8 cellular contexts compared by ENCODE assay signal in genomic region chr6:82144007-82144851, GRCh38.
DNase-seq lines count a peak whose midpoint lies in the region; ATAC-seq, FAIRE-seq and TF ChIP-seq lines count a peak whose summit lies in the region.

No MANE protein-coding gene starts in this region.

- CTCF ChIA-PET in Caco-2 (lab: Charles Lee): interaction anchor here (0.6 to 1.1 kb wide), 3 partner anchors 103 to 398 kb away, joined by 3 to 6 read pairs (median 3); no protein-coding TSS in a partner anchor
- CTCF ChIA-PET in activated CD8-positive, alpha-beta memory T cell treated with anti-CD3 and anti-CD28 coated beads, Interleukin-2, amount 10 ng/mL, durations not matched to agents 7 days and 5 days (lab: Charles Lee): no interaction called here

- H3K9me3 ChIP-seq in Caco-2 (no peaks in the 10 kb centered on the region), keratinocyte (ENCODE audit: control insufficient read depth, low read depth, low read length) (no peaks in the 10 kb centered on the region), uterus (no peaks in the 10 kb centered on the region)

- no peaks in the 10 kb centered on the region for H4K20me1 ChIP-seq in keratinocyte (ENCODE audit: control insufficient read depth, extremely low read depth, insufficient read depth, low read length)

- peaks cover 18% of the 10 kb centered on the region for H3K4me1 Mint-ChIP-seq in Caco-2 (ENCODE audit: low read depth, unreplicated experiment)
- no peaks in the 10 kb centered on the region for H3K4me1 Mint-ChIP-seq in activated CD8-positive, alpha-beta memory T cell treated with anti-CD3 and anti-CD28 coated beads, Interleukin-2, amount 10 ng/mL, durations not matched to agents 7 days and 5 days

- TF ChIP-seq POLR2A in uterus (IDR thresholded peaks at IDR 0.05): no peak

- POLR2A ChIA-PET in Caco-2 (lab: Charles Lee): no interaction called here

- H3K4me3 Mint-ChIP-seq in Caco-2 (ENCODE audit: unreplicated experiment): peak overlapping the region; percentile 67
- no peak overlapping the region for H3K4me3 Mint-ChIP-seq in activated CD8-positive, alpha-beta memory T cell treated with anti-CD3 and anti-CD28 coated beads, Interleukin-2, amount 10 ng/mL, durations not matched to agents 7 days and 5 days

- peak; percentile 99 for FAIRE-seq in keratinocyte (lab: Jason Lieb, UNC)

- H3K4me1 ChIP-seq in Caco-2: peaks cover 34% of the 10 kb centered on the region
- H3K4me1 ChIP-seq in keratinocyte (ENCODE audit: control insufficient read depth, extremely low read depth, insufficient read depth, low read length): peaks cover 16% of the 10 kb centered on the region
- no peaks in the 10 kb centered on the region for H3K4me1 ChIP-seq in uterus

- DNase-seq in Caco-2 (peak; percentile 71 to 81), GM20000 (ENCODE audit: low spot score) (peak; percentile 20), keratinocyte (ENCODE audit: low read depth, low spot score) (peak; percentile 66), uterus (peak; percentile 13 to 14), AML-193 (lab: John Stamatoyannopoulos, UW) (no peak)
- DNase-seq in activated CD8-positive, alpha-beta memory T cell treated with anti-CD3 and anti-CD28 coated beads, Interleukin-2, amount 10 ng/mL, durations not matched to agents 7 days and 5 days: no peak

- H3K36me3 ChIP-seq in Caco-2 (ENCODE audit: control insufficient read depth, insufficient read depth, low read length): no peaks in the 10 kb centered on the region
- H3K36me3 ChIP-seq in keratinocyte (ENCODE audit: control insufficient read depth in 2 of 2, extremely low read depth in 1 of 2, insufficient read depth in 2 of 2, low read length in 2 of 2): no peaks in the 10 kb centered on the region
- H3K36me3 ChIP-seq in uterus: no peaks in the 10 kb centered on the region

- H3K27me3 ChIP-seq in Caco-2 (replicated peaks; ENCODE audit: control insufficient read depth, insufficient read depth, low read length): no peaks in the 10 kb centered on the region
- H3K27me3 ChIP-seq in keratinocyte (ENCODE audit: control insufficient read depth, extremely low read depth, insufficient read depth, low read length): no peaks in the 10 kb centered on the region
- H3K27me3 ChIP-seq in uterus: no peaks in the 10 kb centered on the region

- H2AFZ ChIP-seq in keratinocyte (ENCODE audit: control insufficient read depth, low read length): peak overlapping the region; percentile 28

- dilution Hi-C loops in keratinocyte (cut with MboI; ENCODE audit: extremely low pct_ligation_motif_present, low sequenced_read_pairs): no loop called here

- H3K36me3 Mint-ChIP-seq in Caco-2 (ENCODE audit: insufficient read depth, unreplicated experiment): no peaks in the 10 kb centered on the region
- H3K36me3 Mint-ChIP-seq in activated CD8-positive, alpha-beta memory T cell treated with anti-CD3 and anti-CD28 coated beads, Interleukin-2, amount 10 ng/mL, durations not matched to agents 7 days and 5 days: no peaks in the 10 kb centered on the region

- peak overlapping the region; percentile 51 for H3K9ac ChIP-seq in keratinocyte (ENCODE audit: control insufficient read depth, extremely low read depth, insufficient read depth, low read length)

- H3K27ac ChIP-seq in keratinocyte (ENCODE audit: control insufficient read depth, insufficient read depth, low read length): peak overlapping the region; percentile 76
- H3K27ac ChIP-seq in uterus: no peak overlapping the region

- no peaks in the 10 kb centered on the region for H3K79me2 ChIP-seq in keratinocyte (ENCODE audit: control insufficient read depth, insufficient read depth, low read length)

- no peaks in the 10 kb centered on the region for H3K9me1 ChIP-seq in keratinocyte (ENCODE audit: control insufficient read depth, extremely low read depth, insufficient read depth, low read length)

- H3K9me3 Mint-ChIP-seq in Caco-2 (ENCODE audit: unreplicated experiment): no peaks in the 10 kb centered on the region
- no peaks in the 10 kb centered on the region for H3K9me3 Mint-ChIP-seq in activated CD8-positive, alpha-beta memory T cell treated with anti-CD3 and anti-CD28 coated beads, Interleukin-2, amount 10 ng/mL, durations not matched to agents 7 days and 5 days (ENCODE audit: low read depth)

- TSS peak; percentile 87 for BruUV-seq in Caco-2 (replicated peaks; lab: Mats Ljungman, UMichigan)

- peak overlapping the region; percentile 74 for H3K4me2 ChIP-seq in keratinocyte (ENCODE audit: control insufficient read depth, extremely low read depth, insufficient read depth, low read depth, low read length)

- H3K27me3 Mint-ChIP-seq in Caco-2 (ENCODE audit: insufficient read depth, unreplicated experiment): no peaks in the 10 kb centered on the region
- no peaks in the 10 kb centered on the region for H3K27me3 Mint-ChIP-seq in activated CD8-positive, alpha-beta memory T cell treated with anti-CD3 and anti-CD28 coated beads, Interleukin-2, amount 10 ng/mL, durations not matched to agents 7 days and 5 days

- H3K4me3 ChIP-seq in Caco-2 (ENCODE audit: low read depth, low read length): no peak overlapping the region
- peak overlapping the region; percentile 26; the same call in 1 of the 2 replicates for H3K4me3 ChIP-seq in WI38 (ENCODE audit: low read depth, low read length)
- H3K4me3 ChIP-seq in keratinocyte (ENCODE audit: control insufficient read depth in 2 of 3, extremely low read depth in 1 of 3, insufficient read depth in 2 of 3, low read depth in 1 of 3, low read length in 3 of 3): peak overlapping the region in 2 of 3 experiments; percentile 11 to 30
- no peak overlapping the region for H3K4me3 ChIP-seq in uterus

- ATAC-seq in HG03442 (IDR thresholded peaks at IDR 0.05; ENCODE audit: unreplicated experiment): peak; percentile 83
- ATAC-seq in activated CD8-positive, alpha-beta memory T cell treated with anti-CD3 and anti-CD28 coated beads, Interleukin-2, amount 10 ng/mL, durations not matched to agents 7 days and 5 days: no peak

- TF ChIP-seq CTCF in Caco-2 (IDR thresholded peaks at IDR 0.05; ENCODE audit: insufficient read depth in 1 of 2, low read depth in 1 of 2, low read length in 1 of 2, severe bottlenecking in 1 of 2, unreplicated experiment in 1 of 2) (no peak), GM20000 (IDR thresholded peaks at IDR 0.05; ENCODE audit: extremely low read depth, missing control alignments) (no peak), WI38 (IDR thresholded peaks at IDR 0.05; ENCODE audit: low read depth, low read length) (no peak), keratinocyte (optimal IDR thresholded peaks at IDR 0.05 in 1 of 3, IDR thresholded peaks at IDR 0.05 in 1 of 3, conservative IDR thresholded peaks at IDR 0.05 in 1 of 3; ENCODE audit: extremely low read depth in 1 of 3, insufficient read depth in 2 of 3, low read length in 3 of 3) (no peak), uterus (IDR thresholded peaks at IDR 0.05) (no peak)

- H3K27ac Mint-ChIP-seq in Caco-2 (ENCODE audit: unreplicated experiment): peak overlapping the region; percentile 90
- H3K27ac Mint-ChIP-seq in activated CD8-positive, alpha-beta memory T cell treated with anti-CD3 and anti-CD28 coated beads, Interleukin-2, amount 10 ng/mL, durations not matched to agents 7 days and 5 days: no peak overlapping the region

- intact Hi-C loops in Caco-2 (cut with micrococcal nuclease; ENCODE audit: unreplicated experiment) (loop anchor here (5.0 to 10.0 kb wide), 3 partner anchors 47 to 519 kb away; no protein-coding TSS in a partner anchor), uterus (cut with DNase I; ENCODE audit: low total_unique reads) (no loop called here)

Comparison
In these comparisons a context has a peak if more than half of its experiments do, and no peak if none do; other contexts are left out.
1. DNase-seq: peak in Caco-2 (2 of 2), GM20000 (single experiment), keratinocyte (single experiment) and uterus (2 of 2); none in activated CD8-positive, alpha-beta memory T cell treated with anti-CD3 and anti-CD28 coated beads, Interleukin-2, amount 10 ng/mL, durations not matched to agents 7 days and 5 days (single experiment) and AML-193 (0 of 2).
2. H3K4me3 ChIP-seq: peak in WI38 (single experiment) and keratinocyte (2 of 3); none in Caco-2 (single experiment) and uterus (0 of 2).